In the genomic region with DNA sequence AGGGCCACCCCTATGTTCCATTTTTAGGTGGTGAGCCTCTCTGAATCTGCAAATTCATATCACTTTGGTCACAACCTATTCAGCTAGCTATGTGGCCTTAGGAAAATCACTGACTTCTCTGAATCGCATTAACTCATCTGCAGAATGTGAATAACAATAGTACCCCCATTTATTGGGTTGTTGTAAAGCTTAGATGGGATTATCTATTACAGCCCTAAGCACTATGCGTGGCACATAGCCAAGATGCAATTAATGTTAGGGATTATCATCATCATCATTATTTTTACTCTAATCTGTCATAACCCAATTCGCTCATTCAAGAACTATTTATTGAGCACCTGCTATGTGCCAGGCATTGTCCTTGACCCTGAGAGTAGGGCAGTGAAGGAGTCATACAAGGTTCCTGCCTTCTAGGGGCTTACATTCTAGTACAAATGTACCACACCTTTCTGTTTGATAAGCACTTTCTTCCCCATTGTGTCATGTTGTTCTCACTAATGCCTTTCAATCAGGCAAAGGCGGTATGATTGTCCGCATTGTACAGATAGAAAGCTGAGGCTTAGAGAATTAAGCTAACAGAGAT, we compare ENCODE assay signal across 11 cellular contexts. TPM values are rescaled to one million over a fixed set of nuclear protein-coding genes. Genes with fewer than 3 reads are reported as not detected.
DNase-seq lines count a peak whose midpoint lies in the region; ATAC-seq and TF ChIP-seq lines count a peak whose summit lies in the region.
"Had no signal": no experiment of that assay in that cellular context is flagged by ENCODE, and none has a peak within 500 bp of the region (broad histone marks: within the 10 kb centered on the region; RNA-seq: fewer than 3 reads in every experiment).

No MANE protein-coding gene starts in this region.

- peak overlapping the region in 1 of 5 donors; percentile 9 for H3K9ac ChIP-seq in subcutaneous abdominal adipose tissue (ENCODE audit: low read length in 5 of 5)

- no peak for DNase-seq in T-helper 17 cell
- no peak for DNase-seq in foreskin fibroblast
- DNase-seq in GM13977 (ENCODE audit: low spot score): no peak
- DNase-seq in UCSD-AML1 (lab: John Stamatoyannopoulos, UW; ENCODE audit: unreplicated experiment): no peak
- DNase-seq: activated CD4-positive, CD25-positive, alpha-beta regulatory T cell; NCI-H1694 treated with DMSO at 0.1 percent for 48 hours; stimulated activated CD4-positive, alpha-beta T cell treated with anti-CD3 and anti-CD28 coated beads, Interleukin-1b, Interleukin-23, amount 100 ng/mL, for 48 hours had no signal

- no peaks in the 10 kb centered on the region for H3K27me3 ChIP-seq in layer of hippocampus (ENCODE audit: control insufficient read depth, insufficient read depth, low read length)
- H3K27me3 ChIP-seq in subcutaneous abdominal adipose tissue (ENCODE audit: control insufficient read depth in 5 of 5, insufficient read depth in 4 of 5, low read length in 5 of 5): peaks cover 0 to 4% (median 0%) of the 10 kb centered on the region in 5 donors

- H3K9me3 ChIP-seq in T-helper 17 cell (ENCODE audit: control insufficient read depth, low read length, poor library complexity, severe bottlenecking) (no peaks in the 10 kb centered on the region), subcutaneous abdominal adipose tissue (ENCODE audit: control insufficient read depth in 5 of 5, low read length in 5 of 5) (peaks cover 0 to 3% (median 0%) of the 10 kb centered on the region in 5 donors)

- H3K4me3 ChIP-seq in subcutaneous abdominal adipose tissue (ENCODE audit: low read depth in 1 of 5, low read length in 5 of 5) (no peak overlapping the region), foreskin fibroblast (ENCODE audit: low read depth in 1 of 2, low read length in 2 of 2) (no peak overlapping the region)

- H3K9me3 Mint-ChIP-seq in IgD-negative memory B cell: no peaks in the 10 kb centered on the region
- H3K9me3 Mint-ChIP-seq: stimulated activated naive CD8-positive, alpha-beta T cell treated with anti-CD3 and anti-CD28 coated beads, Interleukin-15, Interleukin-2, amounts not matched to agents 100 ng/mL and 50 ng/mL, for 24 hours had no signal

- ATAC-seq in T-helper 17 cell: no peak

- H3K36me3 ChIP-seq in subcutaneous abdominal adipose tissue (ENCODE audit: control insufficient read depth in 5 of 5, insufficient read depth in 5 of 5, low read length in 5 of 5): no peaks in the 10 kb centered on the region

- H3K36me3 Mint-ChIP-seq in IgD-negative memory B cell (no peaks in the 10 kb centered on the region), T-helper 17 cell (ENCODE audit: low read depth) (no peaks in the 10 kb centered on the region)

- H3K27me3 Mint-ChIP-seq in IgD-negative memory B cell: peaks cover 4% of the 10 kb centered on the region
- no peaks in the 10 kb centered on the region for H3K27me3 Mint-ChIP-seq in T-helper 17 cell
- H3K27me3 Mint-ChIP-seq: stimulated activated naive CD8-positive, alpha-beta T cell treated with anti-CD3 and anti-CD28 coated beads, Interleukin-15, Interleukin-2, amounts not matched to agents 100 ng/mL and 50 ng/mL, for 24 hours had no signal

- H3K27ac ChIP-seq in layer of hippocampus (ENCODE audit: low read depth, low read length) (peak overlapping the region; percentile 30), subcutaneous abdominal adipose tissue (ENCODE audit: low read depth, low read length) (peak overlapping the region; percentile 79)

- in situ Hi-C loops in GM13977 (cut with MboI; ENCODE audit: low pct_unique_long_range_greater_than_20kb, low sequenced_read_pairs, unreplicated experiment): no loop called here

- H3K4me1 Mint-ChIP-seq in IgD-negative memory B cell (peaks cover 32 to 65% (median 61%) of the 10 kb centered on the region in 3 donors), T-helper 17 cell (peaks cover 23% of the 10 kb centered on the region)

- H3K4me1 ChIP-seq in subcutaneous abdominal adipose tissue (ENCODE audit: control insufficient read depth in 5 of 5, insufficient read depth in 5 of 5, low read length in 5 of 5): peaks cover 39 to 76% (median 69%) of the 10 kb centered on the region in 5 donors

- H3K4me3 Mint-ChIP-seq in IgD-negative memory B cell: peak overlapping the region in 2 of 4 donors; percentile 81 to 82
- H3K4me3 Mint-ChIP-seq in T-helper 17 cell: no peak overlapping the region
- H3K4me3 Mint-ChIP-seq: stimulated activated naive CD8-positive, alpha-beta T cell treated with anti-CD3 and anti-CD28 coated beads, Interleukin-15, Interleukin-2, amounts not matched to agents 100 ng/mL and 50 ng/mL, for 24 hours had no signal

- TF ChIP-seq CTCF in foreskin fibroblast (IDR thresholded peaks at IDR 0.05; ENCODE audit: low read depth, low read length) (no peak), GM13977 (IDR thresholded peaks at IDR 0.05; ENCODE audit: extremely low read depth, insufficient read depth, missing control alignments) (no peak)

- H3K27ac Mint-ChIP-seq in IgD-negative memory B cell: peak overlapping the region; percentile 92 to 96 (median 94)
- peak overlapping the region; percentile 53 for H3K27ac Mint-ChIP-seq in T-helper 17 cell

RNA-seq across cellular contexts. Expression of a gene that starts 38.5 kb away (rescaled TPM):
- 72.3 TPM for polyA plus RNA-seq in IgD-negative memory B cell
- total RNA-seq in T-helper 17 cell: 10 to 100 TPM; 32.4 to 33.3 TPM

RNA-seq across cellular contexts. Expression of a gene that starts 40.6 kb away (rescaled TPM):
- polyA plus RNA-seq in IgD-negative memory B cell: not detected
- under 1 TPM in 1 of 2 donors, not detected in 1; 0.31 TPM for total RNA-seq in T-helper 17 cell
